9 cellular contexts compared by ENCODE assay signal in genomic region chr3:39124876-39125836, GRCh38. TPM values are rescaled to one million over a fixed set of nuclear protein-coding genes. Genes with fewer than 3 reads are reported as not detected.
DNase-seq lines count a peak whose midpoint lies in the region; ATAC-seq and TF ChIP-seq lines count a peak whose summit lies in the region.
"Had no signal": no experiment of that assay in that cellular context is flagged by ENCODE, and none has a peak within 500 bp of the region (broad histone marks: within the 10 kb centered on the region; RNA-seq: fewer than 3 reads in every experiment).

No MANE protein-coding gene starts in this region.

- H4K20me1 ChIP-seq in DND-41 (ENCODE audit: insufficient read depth, low read length): no peaks in the 10 kb centered on the region

- no peak overlapping the region for H3K27ac Mint-ChIP-seq in activated naive CD8-positive, alpha-beta T cell treated with anti-CD3 and anti-CD28 coated beads, Interleukin-2, amount 50 U/mL, for 24 hours

- no peak overlapping the region for H3K4me3 Mint-ChIP-seq in activated naive CD8-positive, alpha-beta T cell treated with anti-CD3 and anti-CD28 coated beads, Interleukin-2, amount 50 U/mL, for 24 hours

- CTCF ChIA-PET in Panc1 (lab: Charles Lee): no interaction called here

- H3K4me2 ChIP-seq in DND-41 (ENCODE audit: insufficient read depth, low read length): no peak overlapping the region

- no peaks in the 10 kb centered on the region for H3K36me3 Mint-ChIP-seq in activated naive CD8-positive, alpha-beta T cell treated with anti-CD3 and anti-CD28 coated beads, Interleukin-2, amount 50 U/mL, for 24 hours (ENCODE audit: low read depth)

- H3K9ac ChIP-seq in DND-41 (ENCODE audit: low read depth, low read length): no peak overlapping the region

- WGBS in prostate gland: 70% methylated on average over 5 of the region's 5 CpGs

- POLR2A ChIA-PET in Panc1 (lab: Charles Lee): interaction anchor here (0.6 to 1.0 kb wide), 2 partner anchors 17 to 1333 kb away, joined by 3 to 4 read pairs; no protein-coding TSS in a partner anchor

- in situ Hi-C loops in Panc1 (cut with HindIII; ENCODE audit: low pct_unique_long_range_greater_than_20kb, low sequenced_read_pairs): no loop called here

- no peak overlapping the region for H2AFZ ChIP-seq in DND-41 (ENCODE audit: low read depth, low read length)

- TF ChIP-seq POLR2A in prostate gland (IDR thresholded peaks at IDR 0.05): no peak

- ATAC-seq in DND-41 (ENCODE audit: insufficient read depth, low read depth) (no peak), Panc1 (peak; percentile 60), GM21786 (IDR thresholded peaks at IDR 0.05; ENCODE audit: unreplicated experiment) (no peak)
- no peak for ATAC-seq in activated naive CD8-positive, alpha-beta T cell treated with anti-CD3 and anti-CD28 coated beads, Interleukin-2, amount 50 U/mL, for 24 hours

- no peaks in the 10 kb centered on the region for H3K27me3 ChIP-seq in DND-41 (ENCODE audit: insufficient read depth, low read length, poor library complexity)
- no peaks in the 10 kb centered on the region for H3K27me3 ChIP-seq in Panc1 (ENCODE audit: control insufficient read depth, insufficient read depth, low read length)
- no peaks in the 10 kb centered on the region for H3K27me3 ChIP-seq in prostate gland (replicated peaks; ENCODE audit: insufficient read depth)

- H3K9me3 ChIP-seq in DND-41 (ENCODE audit: insufficient read depth, low read length, severe bottlenecking): no peaks in the 10 kb centered on the region
- no peaks in the 10 kb centered on the region for H3K9me3 ChIP-seq in Panc1 (ENCODE audit: control insufficient read depth, insufficient read depth, low read depth, low read length)
- H3K9me3 ChIP-seq in prostate gland: no peaks in the 10 kb centered on the region

- H3K9me3 Mint-ChIP-seq in activated naive CD8-positive, alpha-beta T cell treated with anti-CD3 and anti-CD28 coated beads, Interleukin-2, amount 50 U/mL, for 24 hours: no peaks in the 10 kb centered on the region

- H3K4me3 ChIP-seq in DND-41 (ENCODE audit: low read depth in 1 of 2, low read length in 2 of 2): no peak overlapping the region
- no peak overlapping the region for H3K4me3 ChIP-seq in Panc1 (ENCODE audit: low read depth in 2 of 2, low read length in 2 of 2)
- no peak overlapping the region for H3K4me3 ChIP-seq in foreskin fibroblast (ENCODE audit: low read depth in 1 of 2, low read length in 2 of 2)
- no peak overlapping the region for H3K4me3 ChIP-seq in prostate gland

- TF ChIP-seq CTCF in DND-41 (IDR thresholded peaks at IDR 0.05; ENCODE audit: borderline replicate concordance, extremely low read depth, low read length, poor library complexity, severe bottlenecking) (peak; percentile 22), Panc1 (IDR thresholded peaks at IDR 0.05) (peak; percentile 29; the same call in 1 of the 2 replicates), foreskin fibroblast (IDR thresholded peaks at IDR 0.05; ENCODE audit: low read depth, low read length) (peak; percentile 55), prostate gland (IDR thresholded peaks at IDR 0.05) (peak in 3 of 4 experiments; percentile 40 to 71 (median 67))

- BruUV-seq in Panc1 (replicated peaks; lab: Mats Ljungman, UMichigan): no TSS peak

- H3K4me1 Mint-ChIP-seq in activated naive CD8-positive, alpha-beta T cell treated with anti-CD3 and anti-CD28 coated beads, Interleukin-2, amount 50 U/mL, for 24 hours: peaks cover 18% of the 10 kb centered on the region

- intact Hi-C loops in Panc1 (cut with micrococcal nuclease; ENCODE audit: unreplicated experiment) (loop anchor here (5.0 kb wide), 1 partner anchor 162 kb away; no protein-coding TSS in a partner anchor), prostate gland (cut with DNase I) (loop anchor here (10.0 kb wide), 1 partner anchor 260 kb away; the partner anchor contains the start of gene SLC25A38)

- DNase-seq in DND-41 (no peak), Panc1 (ENCODE audit: low read depth, low spot score) (no peak), foreskin fibroblast (peak in 1 of 2 donors; percentile 53), prostate gland (ENCODE audit: low spot score) (peak; percentile 63), NCI-H1105 (lab: John Stamatoyannopoulos, UW) (no peak), SW480 (ENCODE audit: low spot score) (no peak)
- DNase-seq in activated naive CD8-positive, alpha-beta T cell treated with anti-CD3 and anti-CD28 coated beads, Interleukin-2, amount 50 U/mL, for 24 hours: no peak
- DNase-seq: stimulated activated CD4-positive, alpha-beta T cell treated with anti-CD3 and anti-CD28 coated beads, Interleukin-2, amount 100 ng/mL, for 48 hours had no signal

- H3K36me3 ChIP-seq in DND-41 (ENCODE audit: insufficient read depth, low read length): no peaks in the 10 kb centered on the region
- no peaks in the 10 kb centered on the region for H3K36me3 ChIP-seq in Panc1 (ENCODE audit: control insufficient read depth, insufficient read depth, low read length)
- H3K36me3 ChIP-seq in prostate gland: no peaks in the 10 kb centered on the region

- H3K4me1 ChIP-seq in DND-41 (ENCODE audit: insufficient read depth, low read length) (0 out of 2 replicates have a peak, but pooled peaks cover 7% of the 10 kb centered on the region), Panc1 (ENCODE audit: control insufficient read depth, insufficient read depth, low read length) (peaks cover 10% of the 10 kb centered on the region; the same call in 1 of the 2 replicates), prostate gland (replicated peaks) (peaks cover 15% of the 10 kb centered on the region)

- H3K79me2 ChIP-seq in DND-41 (ENCODE audit: insufficient read depth, low read length): no peaks in the 10 kb centered on the region

- H3K27ac ChIP-seq in DND-41 (ENCODE audit: low read length) (no peak overlapping the region), Panc1 (ENCODE audit: low read length) (no peak overlapping the region), prostate gland (peak overlapping the region; percentile 79 to 88)

- H3K27me3 Mint-ChIP-seq in activated naive CD8-positive, alpha-beta T cell treated with anti-CD3 and anti-CD28 coated beads, Interleukin-2, amount 50 U/mL, for 24 hours: no peaks in the 10 kb centered on the region

RNA-seq across cellular contexts. Expression of gene TTC21A, which starts 17.7 kb away (rescaled TPM):
- 7.7 TPM for total RNA-seq in Panc1 (2021; ENCODE audit: unreplicated experiment)
- 5.3 TPM for polyA plus RNA-seq in Panc1 (2012; ENCODE audit: insufficient read length)
- total RNA-seq in prostate gland: 10 to 100 TPM in 1 of 2 donors, 1 to 10 TPM in 1; 9.0 to 23.2 TPM

RNA-seq across cellular contexts. Expression of gene GORASP1, which starts 17.7 kb away (rescaled TPM):
- total RNA-seq in Panc1 (2021; ENCODE audit: unreplicated experiment) (39.4 TPM), prostate gland (100 to 1,000 TPM in 1 of 2 donors, 10 to 100 TPM in 1; 76.5 to 104 TPM)
- polyA plus RNA-seq in Panc1 (2012; ENCODE audit: insufficient read length): 35.4 TPM

RNA-seq across cellular contexts. Expression of gene CSRNP1, which starts 28.2 kb away (rescaled TPM):
- 4.5 TPM for total RNA-seq in Panc1 (2021; ENCODE audit: unreplicated experiment)
- 2.8 TPM for polyA plus RNA-seq in Panc1 (2012; ENCODE audit: insufficient read length)
- 10 to 100 TPM; 38.4 to 45.9 TPM for total RNA-seq in prostate gland

Comparison
In these comparisons a context has a peak if more than half of its experiments do, and no peak if none do; other contexts are left out.
1. H3K27ac ChIP-seq: peak in prostate gland (2 of 2); none in DND-41 (single experiment) and Panc1 (single experiment).
2. Peak in every context shown above with its lines, with median percentiles within 50 percentile points of each other: CTCF ChIP-seq.